ENCODE assay signal across 12 cellular contexts in the genomic region with DNA sequence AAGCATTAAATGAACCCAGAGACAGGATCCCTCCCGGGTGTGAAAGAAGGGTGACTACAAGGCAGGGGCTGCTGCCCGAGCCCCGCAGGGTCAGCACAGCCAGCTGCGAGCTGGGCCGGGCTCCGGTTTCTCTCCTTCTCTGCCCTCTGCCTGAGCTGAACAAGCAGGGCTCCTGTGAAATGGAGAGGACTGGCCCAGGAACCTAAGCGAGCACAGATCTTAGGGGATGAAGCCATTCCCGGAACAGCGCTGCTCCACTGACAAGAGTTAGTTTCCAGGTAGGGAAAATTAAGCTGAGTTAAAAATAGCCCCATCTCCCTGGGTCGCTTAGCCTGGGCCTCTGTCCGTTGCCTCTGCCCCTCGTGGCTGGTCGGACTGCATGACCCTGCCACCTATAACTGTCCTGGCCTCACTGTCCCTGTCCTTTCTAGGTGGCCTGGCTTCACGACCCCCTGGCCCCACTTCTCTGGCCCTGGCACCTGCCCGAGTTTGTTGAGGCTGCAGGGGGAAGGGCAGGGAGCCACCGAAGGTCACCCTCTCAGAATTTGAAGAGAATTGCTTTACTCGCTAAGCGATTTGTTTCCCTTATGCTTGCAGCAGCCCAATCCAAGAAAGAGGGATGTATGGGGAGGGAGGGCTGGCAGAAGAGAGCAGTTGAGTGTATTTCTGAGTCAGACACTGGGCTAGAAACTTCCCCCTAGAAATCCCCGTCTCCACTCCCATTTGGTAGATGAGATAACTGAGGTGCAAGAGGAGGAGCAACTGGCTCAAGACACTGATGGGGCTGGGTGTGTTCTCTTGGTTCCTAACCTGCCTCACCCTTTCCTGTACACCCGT. TPM values are rescaled to one million over a fixed set of nuclear protein-coding genes. Genes with fewer than 3 reads are reported as not detected.
DNase-seq lines count a peak whose midpoint lies in the region; ATAC-seq and TF ChIP-seq lines count a peak whose summit lies in the region.
"Had no signal": no experiment of that assay in that cellular context is flagged by ENCODE, and none has a peak within 500 bp of the region (broad histone marks: within the 10 kb centered on the region; RNA-seq: fewer than 3 reads in every experiment).

No MANE protein-coding gene starts in this region.

- H3K9me3 Mint-ChIP-seq in T-helper 1 cell treated with Interleukin-12 subunit alpha and Interleukin-12 subunit beta and Interleukin-4 antibody, amounts not matched to agents 30 μg/mL and 1 μg/mL, for 36 hours: no peaks in the 10 kb centered on the region

- H2BK15ac ChIP-seq in mesenchymal stem cell (ENCODE audit: low read depth, poor library complexity, severe bottlenecking): peak overlapping the region; percentile 76

- H3K27me3 ChIP-seq in AG04450 (ENCODE audit: control insufficient read depth, insufficient read depth, low read length) (no peaks in the 10 kb centered on the region), mesenchymal stem cell (ENCODE audit: control insufficient read depth in 1 of 2, insufficient read depth in 1 of 2, low read length in 2 of 2) (peaks cover 0 to 49% of the 10 kb centered on the region in 2 experiments)

- no peak overlapping the region for H2AFZ ChIP-seq in mesenchymal stem cell (ENCODE audit: low read depth, low read length)
- H2AFZ ChIP-seq: parathyroid adenoma had no signal

- DNase-seq in AG04450 (ENCODE audit: low read depth, low spot score): no peak
- peak; percentile 56 for DNase-seq in GM19240 (ENCODE audit: insufficient read length, low spot score)
- DNase-seq in mesenchymal stem cell: peak; percentile 64
- DNase-seq in T-helper 17 cell: no peak
- no peak for DNase-seq in NCI-H748 treated with DMSO at 0.1 percent for 48 hours (lab: John Stamatoyannopoulos, UW)
- DNase-seq: NCI-H2029, T1000 had no signal

- peak overlapping the region; percentile 44 for H3K4me2 ChIP-seq in mesenchymal stem cell (ENCODE audit: low read length, poor library complexity, severe bottlenecking)

- H3K4ac ChIP-seq in mesenchymal stem cell (ENCODE audit: low read depth in 1 of 2, low read length in 2 of 2): peak overlapping the region in 1 of 2 experiments; percentile 55

- peak overlapping the region in 1 of 2 experiments; percentile 84 for H3K14ac ChIP-seq in mesenchymal stem cell (ENCODE audit: low read length in 2 of 2)

- ATAC-seq in esophagus mucosa (no peak), GM18907 (IDR thresholded peaks at IDR 0.05; ENCODE audit: unreplicated experiment) (no peak), T-helper 17 cell (no peak)

- H4K91ac ChIP-seq in mesenchymal stem cell (ENCODE audit: low read length): peak overlapping the region; percentile 67

- H3K4me3 ChIP-seq in AG04450 (ENCODE audit: low read depth, low read length) (peak overlapping the region; percentile 42), mesenchymal stem cell (ENCODE audit: insufficient read depth in 1 of 2, low read depth in 1 of 2, low read length in 2 of 2) (no peak overlapping the region)

- TF ChIP-seq CTCF in AG04450 (IDR thresholded peaks at IDR 0.05; ENCODE audit: low read depth, low read length): no peak

- H3K18ac ChIP-seq in mesenchymal stem cell (ENCODE audit: low read depth in 1 of 2, low read length in 2 of 2): peak overlapping the region; percentile 77 to 84

- H3K23ac ChIP-seq in mesenchymal stem cell (ENCODE audit: low read length in 2 of 2): no peak overlapping the region

- H3K36me3 Mint-ChIP-seq in T-helper 1 cell treated with Interleukin-12 subunit alpha and Interleukin-12 subunit beta and Interleukin-4 antibody, amounts not matched to agents 30 μg/mL and 1 μg/mL, for 36 hours (ENCODE audit: low read depth): no peaks in the 10 kb centered on the region
- H3K36me3 Mint-ChIP-seq in T-helper 17 cell (ENCODE audit: low read depth): peaks cover 3% of the 10 kb centered on the region

- H3K9ac ChIP-seq in mesenchymal stem cell (ENCODE audit: low read length): no peak overlapping the region
- H3K9ac ChIP-seq: parathyroid adenoma had no signal

- CTCF ChIA-PET in AG04450 (lab: Charles Lee): no interaction called here

- H3K79me1 ChIP-seq in mesenchymal stem cell (replicated peaks; ENCODE audit: low read length, poor library complexity, severe bottlenecking): no peaks in the 10 kb centered on the region

- H3K4me3 Mint-ChIP-seq in T-helper 1 cell treated with Interleukin-12 subunit alpha and Interleukin-12 subunit beta and Interleukin-4 antibody, amounts not matched to agents 30 μg/mL and 1 μg/mL, for 36 hours: no peak overlapping the region
- no peak overlapping the region for H3K4me3 Mint-ChIP-seq in T-helper 17 cell

- H3K4me1 ChIP-seq in mesenchymal stem cell (ENCODE audit: control insufficient read depth, insufficient read depth, low read depth, low read length): peaks cover 52% of the 10 kb centered on the region

- WGBS in mesenchymal stem cell: 20% methylated on average over 19 of the region's 20 CpGs

- peak overlapping the region; percentile 87 for H2BK5ac ChIP-seq in mesenchymal stem cell (ENCODE audit: low read depth, low read length, poor library complexity, severe bottlenecking)

- peak overlapping the region; percentile 78 for H3K27ac ChIP-seq in AG04450 (ENCODE audit: low read depth, low read length)
- H3K27ac ChIP-seq in mesenchymal stem cell (ENCODE audit: low read length, poor library complexity, severe bottlenecking): peak overlapping the region; percentile 95
- H3K27ac ChIP-seq: parathyroid adenoma had no signal

- peaks cover 17% of the 10 kb centered on the region for H3K4me1 Mint-ChIP-seq in T-helper 1 cell treated with Interleukin-12 subunit alpha and Interleukin-12 subunit beta and Interleukin-4 antibody, amounts not matched to agents 30 μg/mL and 1 μg/mL, for 36 hours (ENCODE audit: low read depth)
- H3K4me1 Mint-ChIP-seq in T-helper 17 cell: peaks cover 6% of the 10 kb centered on the region

- peaks cover 12% of the 10 kb centered on the region for H3K27me3 Mint-ChIP-seq in T-helper 1 cell treated with Interleukin-12 subunit alpha and Interleukin-12 subunit beta and Interleukin-4 antibody, amounts not matched to agents 30 μg/mL and 1 μg/mL, for 36 hours (ENCODE audit: low read depth)
- H3K27me3 Mint-ChIP-seq in T-helper 17 cell: peaks cover 33% of the 10 kb centered on the region

- H2BK120ac ChIP-seq in mesenchymal stem cell (ENCODE audit: low read depth, low read length): peak overlapping the region; percentile 67

- H3K27ac Mint-ChIP-seq in T-helper 1 cell treated with Interleukin-12 subunit alpha and Interleukin-12 subunit beta and Interleukin-4 antibody, amounts not matched to agents 30 μg/mL and 1 μg/mL, for 36 hours: peak overlapping the region; percentile 57
- H3K27ac Mint-ChIP-seq in T-helper 17 cell: no peak overlapping the region

- peak overlapping the region; percentile 90 for H4K8ac ChIP-seq in mesenchymal stem cell (ENCODE audit: low read length)

- peak overlapping the region in 1 of 2 experiments; percentile 92 for H2BK12ac ChIP-seq in mesenchymal stem cell (ENCODE audit: low read length in 2 of 2)

- H3K9me3 ChIP-seq in AG04450 (ENCODE audit: control insufficient read depth, insufficient read depth, low read length) (no peaks in the 10 kb centered on the region; the same call in 1 of the 2 replicates), mesenchymal stem cell (ENCODE audit: control insufficient read depth, low read length) (no peaks in the 10 kb centered on the region), T-helper 17 cell (ENCODE audit: control insufficient read depth, low read length, poor library complexity, severe bottlenecking) (no peaks in the 10 kb centered on the region)

- H3K36me3 ChIP-seq in mesenchymal stem cell (ENCODE audit: control insufficient read depth in 1 of 2, insufficient read depth in 2 of 2, low read depth in 1 of 2, low read length in 2 of 2): no peaks in the 10 kb centered on the region

- POLR2A ChIA-PET in AG04450 (lab: Yijun Ruan, JAX): no interaction called here

- H2AK5ac ChIP-seq in mesenchymal stem cell (ENCODE audit: low read length, severe bottlenecking): peak overlapping the region; percentile 94

RNA-seq across cellular contexts. Expression of a gene that starts 2.6 kb away (rescaled TPM):
- 0.19 and 0.21 TPM in 2 replicates for polyA plus RNA-seq in AG04450 (2011; rRNA removed)
- not detected in 2 replicates for polyA minus RNA-seq in AG04450 (2011; rRNA and poly(A)+ RNA removed)
- 0.15 TPM for polyA plus RNA-seq in mesenchymal stem cell (2013, experiment 1 of 2)
- polyA plus RNA-seq in mesenchymal stem cell (2013, experiment 2 of 2): 0.15 TPM
- total RNA-seq in esophagus mucosa (4.7 TPM), T-helper 17 cell (under 1 TPM in 1 of 2 donors, not detected in 1; 0.37 TPM)
- total RNA-seq: fibroblast of villous mesenchyme had no signal

Comparison
In these comparisons a context has a peak if more than half of its experiments do, and no peak if none do; other contexts are left out.
1. DNase-seq: peak in GM19240 (single experiment) and mesenchymal stem cell (single experiment); none in AG04450 (single experiment), T-helper 17 cell (0 of 3) and NCI-H748 treated with DMSO at 0.1 percent for 48 hours (single experiment).